ENCODE assay signal across 17 cellular contexts in genomic region chr10:111151595-111151994, GRCh38.
"Had no signal": no experiment of that assay in that cellular context is flagged by ENCODE, and none has a peak within 500 bp of the region (broad histone marks: within the 10 kb centered on the region; RNA-seq: fewer than 3 reads in every experiment).

No MANE protein-coding gene starts in this region.

- H3K27ac Mint-ChIP-seq: activated naive CD4-positive, alpha-beta T cell treated with anti-CD3 and anti-CD28 coated beads, Interleukin-2, amount 50 U/mL, for 24 hours; immature natural killer cell; stimulated activated memory B cell treated with anti-CD40 and anti-IgM and Interleukin-4, amounts not matched to agents 10 μg/mL and 1 μg/mL and 100 μg/mL, for 72 hours had no signal

- H3K36me3 Mint-ChIP-seq: activated naive CD4-positive, alpha-beta T cell treated with anti-CD3 and anti-CD28 coated beads, Interleukin-2, amount 50 U/mL, for 24 hours; immature natural killer cell; stimulated activated memory B cell treated with anti-CD40 and anti-IgM and Interleukin-4, amounts not matched to agents 10 μg/mL and 1 μg/mL and 100 μg/mL, for 72 hours; type B pancreatic cell had no signal

- H3K9me3 Mint-ChIP-seq: activated naive CD4-positive, alpha-beta T cell treated with anti-CD3 and anti-CD28 coated beads, Interleukin-2, amount 50 U/mL, for 24 hours; immature natural killer cell; stimulated activated memory B cell treated with anti-CD40 and anti-IgM and Interleukin-4, amounts not matched to agents 10 μg/mL and 1 μg/mL and 100 μg/mL, for 72 hours; type B pancreatic cell had no signal

- DNase-seq: activated CD4-positive, alpha-beta T cell treated with anti-CD3 and anti-CD28 coated beads, Interleukin-2, amount 50 U/mL, for 48 hours; activated gamma-delta T cell; cerebellar nuclear complex; effector CD4-positive, alpha-beta T cell; heart left ventricle; immature natural killer cell; kidney glomerular epithelial cell; left ventricle myocardium superior; psoas muscle; spleen; stimulated activated CD4-positive, alpha-beta T cell treated with anti-CD3 and anti-CD28 coated beads, Interleukin-4, amount 100 ng/mL, for 4 hours; testis; WERI-Rb-1 had no signal

- H3K4me3 Mint-ChIP-seq: activated naive CD4-positive, alpha-beta T cell treated with anti-CD3 and anti-CD28 coated beads, Interleukin-2, amount 50 U/mL, for 24 hours; immature natural killer cell; stimulated activated memory B cell treated with anti-CD40 and anti-IgM and Interleukin-4, amounts not matched to agents 10 μg/mL and 1 μg/mL and 100 μg/mL, for 72 hours had no signal

- ATAC-seq: gastroesophageal sphincter; heart left ventricle; left ventricle myocardium superior; psoas muscle; stimulated activated memory B cell treated with anti-CD40 and anti-IgM and Interleukin-4, amounts not matched to agents 10 μg/mL and 1 μg/mL and 100 μg/mL, for 72 hours had no signal

- H3K4me1 Mint-ChIP-seq: stimulated activated memory B cell treated with anti-CD40 and anti-IgM and Interleukin-4, amounts not matched to agents 10 μg/mL and 1 μg/mL and 100 μg/mL, for 72 hours had no signal
